ENCODE assay signal across 8 cellular contexts in the genomic region with DNA sequence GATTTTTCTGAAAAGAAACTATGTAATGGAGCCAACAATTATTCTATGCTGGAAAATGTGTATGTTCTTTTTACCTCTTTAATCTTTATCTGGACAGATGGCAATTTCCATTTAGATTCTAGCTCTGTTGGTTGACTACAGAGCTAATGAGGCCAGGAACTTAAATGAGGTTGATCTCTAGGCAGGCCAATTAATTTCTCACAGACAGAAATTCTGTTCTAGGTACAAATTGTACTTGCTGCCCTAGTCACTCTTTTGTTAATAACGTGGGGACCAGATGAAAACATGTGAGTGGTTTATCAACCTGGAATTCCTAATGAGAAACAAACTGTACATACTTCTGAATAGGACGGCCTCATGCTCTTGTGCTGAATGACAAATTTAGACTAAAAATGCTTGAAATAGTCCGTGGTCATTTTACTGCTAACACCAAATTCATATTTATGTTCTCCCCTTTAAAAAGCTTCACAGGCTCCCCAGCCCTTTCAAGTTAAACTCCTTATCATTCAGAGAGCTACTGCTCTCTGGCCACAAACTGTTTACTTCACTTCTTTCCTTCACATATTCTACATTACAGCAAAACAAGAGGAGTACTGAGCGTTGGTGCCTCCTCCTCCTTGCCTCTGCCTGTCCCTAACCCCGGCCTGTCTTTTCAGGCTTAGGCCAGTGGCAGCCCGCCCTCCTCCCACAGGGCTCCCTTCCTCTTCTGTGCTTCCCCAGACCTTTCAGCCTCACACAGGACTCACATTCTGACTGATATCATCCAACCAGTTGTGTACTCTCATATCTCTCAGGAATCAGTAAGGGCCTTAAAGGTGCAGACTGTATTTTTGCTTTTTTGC. TPM values are rescaled to one million over a fixed set of nuclear protein-coding genes. Genes with fewer than 3 reads are reported as not detected.
DNase-seq lines count a peak whose midpoint lies in the region; ATAC-seq, FAIRE-seq and TF ChIP-seq lines count a peak whose summit lies in the region.

No MANE protein-coding gene starts in this region.

- intact Hi-C loops in endothelial cell of umbilical vein (cut with micrococcal nuclease): loop anchor here (2.0 to 5.0 kb wide), 4 partner anchors 69 to 374 kb away; partner anchors contain the start of gene JARID2

- BruUV-seq in endothelial cell of umbilical vein (replicated peaks; lab: Mats Ljungman, UMichigan): no TSS peak

- H3K9me1 ChIP-seq in endothelial cell of umbilical vein (replicated peaks; ENCODE audit: control insufficient read depth, extremely low read depth, insufficient read depth, low read length): no peaks in the 10 kb centered on the region

- CTCF ChIA-PET in RWPE1 (lab: Yijun Ruan, JAX): interaction anchor here (0.6 kb wide), 2 partner anchors 216 to 373 kb away, joined by 3 to 4 read pairs; no protein-coding TSS in a partner anchor
- CTCF ChIA-PET in endothelial cell of umbilical vein (lab: Charles Lee): interaction anchor here (0.5 to 3.0 kb wide), 8 partner anchors 14 to 1492 kb away, joined by 3 to 17 read pairs (median 3); no protein-coding TSS in a partner anchor

- no peak overlapping the region for H3K4me3 ChIP-seq in endothelial cell of umbilical vein (replicated peaks in 1 of 3; ENCODE audit: insufficient read depth in 1 of 3, low read depth in 1 of 3, low read length in 3 of 3)

- no peaks in the 10 kb centered on the region for H3K27me3 ChIP-seq in endothelial cell of umbilical vein (ENCODE audit: control insufficient read depth in 2 of 2, insufficient read depth in 2 of 2, low read length in 2 of 2)

- no peaks in the 10 kb centered on the region for H4K20me1 ChIP-seq in endothelial cell of umbilical vein (replicated peaks; ENCODE audit: control insufficient read depth, extremely low read depth, insufficient read depth, low read length)

- H3K27ac Mint-ChIP-seq in natural killer cell treated with Interleukin-12 subunit alpha and Interleukin-12 subunit beta and Interleukin-15 and Interleukin-18, amount 100 ng/mL, for 72 hours: peak overlapping the region; percentile 24 to 53

- peak; percentile 60 for DNase-seq in Ammon's horn (ENCODE audit: low spot score)
- no peak for DNase-seq in RWPE1 (ENCODE audit: low spot score)
- DNase-seq in endothelial cell of umbilical vein (ENCODE audit: low read depth, low spot score): peak; percentile 20
- no peak for DNase-seq in natural killer cell treated with Interleukin-12 subunit alpha and Interleukin-12 subunit beta and Interleukin-15 and Interleukin-18, amount 100 ng/mL, for 72 hours (ENCODE audit: low spot score)
- no peak for DNase-seq in epidermal melanocyte (ENCODE audit: insufficient read length, low spot score)
- no peak for DNase-seq in activated CD8-positive, alpha-beta memory T cell treated with anti-CD3 and anti-CD28 coated beads, Interleukin-2, amount 50 U/mL, for 48 hours

- no peaks in the 10 kb centered on the region for H3K27me3 Mint-ChIP-seq in natural killer cell treated with Interleukin-12 subunit alpha and Interleukin-12 subunit beta and Interleukin-15 and Interleukin-18, amount 100 ng/mL, for 72 hours

- no peak for TF ChIP-seq CTCF in RWPE1 (conservative IDR thresholded peaks at IDR 0.05; ENCODE audit: low read depth)
- TF ChIP-seq CTCF in endothelial cell of umbilical vein (IDR thresholded peaks at IDR 0.05; ENCODE audit: extremely low read depth in 1 of 2, insufficient read depth in 1 of 2, low read depth in 1 of 2, low read length in 2 of 2): no peak

- FAIRE-seq in endothelial cell of umbilical vein (lab: Jason Lieb, UNC): no peak

- H3K79me2 ChIP-seq in endothelial cell of umbilical vein (ENCODE audit: control insufficient read depth, insufficient read depth, low read length): peaks cover 2% of the 10 kb centered on the region

- dilution Hi-C loops in endothelial cell of umbilical vein (cut with MboI; ENCODE audit: extremely low pct_ligation_motif_present, low sequenced_read_pairs): no loop called here

- H3K9me3 Mint-ChIP-seq in natural killer cell treated with Interleukin-12 subunit alpha and Interleukin-12 subunit beta and Interleukin-15 and Interleukin-18, amount 100 ng/mL, for 72 hours: no peaks in the 10 kb centered on the region

- no peak for TF ChIP-seq POLR2A in endothelial cell of umbilical vein (IDR thresholded peaks at IDR 0.05; ENCODE audit: low read depth, low read length)

- H2AFZ ChIP-seq in endothelial cell of umbilical vein (ENCODE audit: low read depth, low read length): no peak overlapping the region

- H3K4me1 Mint-ChIP-seq in natural killer cell treated with Interleukin-12 subunit alpha and Interleukin-12 subunit beta and Interleukin-15 and Interleukin-18, amount 100 ng/mL, for 72 hours (ENCODE audit: low read depth in 2 of 2): peaks cover 18 to 42% of the 10 kb centered on the region in 2 donors

- no peaks in the 10 kb centered on the region for H3K36me3 Mint-ChIP-seq in natural killer cell treated with Interleukin-12 subunit alpha and Interleukin-12 subunit beta and Interleukin-15 and Interleukin-18, amount 100 ng/mL, for 72 hours

- H3K4me2 ChIP-seq in endothelial cell of umbilical vein (ENCODE audit: insufficient read depth, low read length): no peak overlapping the region

- ATAC-seq in GM19035 (IDR thresholded peaks at IDR 0.05; ENCODE audit: unreplicated experiment) (peak; percentile 85), HG03103 (IDR thresholded peaks at IDR 0.05; ENCODE audit: low read depth, unreplicated experiment) (peak; percentile 97)
- ATAC-seq in natural killer cell treated with Interleukin-12 subunit alpha and Interleukin-12 subunit beta and Interleukin-15 and Interleukin-18, amount 100 ng/mL, for 72 hours: peak; percentile 69 to 91

- H3K9me3 ChIP-seq in endothelial cell of umbilical vein (replicated peaks; ENCODE audit: control insufficient read depth, insufficient read depth, low read length): no peaks in the 10 kb centered on the region

- no peaks in the 10 kb centered on the region for H3K4me1 ChIP-seq in endothelial cell of umbilical vein (ENCODE audit: control insufficient read depth, extremely low read depth, insufficient read depth, low read length)

- no peaks in the 10 kb centered on the region for H3K36me3 ChIP-seq in endothelial cell of umbilical vein (ENCODE audit: control insufficient read depth in 2 of 2, extremely low read depth in 1 of 2, insufficient read depth in 2 of 2, low read length in 2 of 2)

- POLR2A ChIA-PET in RWPE1 (lab: Yijun Ruan, JAX; ENCODE audit: low non-redundant PET): interaction anchor here (0.6 kb wide), 1 partner anchor 814 kb away, joined by 3 read pairs; no protein-coding TSS in a partner anchor
- POLR2A ChIA-PET in endothelial cell of umbilical vein (lab: Charles Lee): no interaction called here

- H3K27ac ChIP-seq in RWPE1 (peak overlapping the region; percentile 62), endothelial cell of umbilical vein (ENCODE audit: insufficient read depth, low read depth, low read length) (no peak overlapping the region)

- peak overlapping the region; percentile 48 for H3K4me3 Mint-ChIP-seq in natural killer cell treated with Interleukin-12 subunit alpha and Interleukin-12 subunit beta and Interleukin-15 and Interleukin-18, amount 100 ng/mL, for 72 hours

- no peak overlapping the region for H3K9ac ChIP-seq in endothelial cell of umbilical vein (replicated peaks; ENCODE audit: extremely low read depth, insufficient read depth, low read length)

TF ChIP-seq in endothelial cell of umbilical vein, 7 proteins besides CTCF, POLR2A, EP300 and RAD21:
- no peak for TF ChIP-seq GATA2 (IDR thresholded peaks at IDR 0.05; ENCODE audit: insufficient read depth, insufficient read length, low read depth, low read length)
- TF ChIP-seq EZH2 (IDR thresholded peaks at IDR 0.05; ENCODE audit: borderline replicate concordance, low read depth, low read length, severe bottlenecking): no peak
- TF ChIP-seq POLR2AphosphoS5 (IDR thresholded peaks at IDR 0.05; ENCODE audit: insufficient read depth, low read depth, low read length): no peak
- TF ChIP-seq JUN (IDR thresholded peaks at IDR 0.05; ENCODE audit: borderline replicate concordance, insufficient read depth, insufficient read length, low read depth): no peak
- no peak for TF ChIP-seq MAX (IDR thresholded peaks at IDR 0.05; ENCODE audit: insufficient read depth, insufficient read length)
- TF ChIP-seq MYC (IDR thresholded peaks at IDR 0.05; ENCODE audit: low read depth, low read length): no peak
- TF ChIP-seq FOS (IDR thresholded peaks at IDR 0.05; ENCODE audit: borderline replicate concordance, insufficient read depth, low read length): no peak
TF ChIP-seq in endothelial cell of umbilical vein: peak in this region for 0.

RNA-seq across cellular contexts. Expression of gene DTNBP1, which starts 41.4 kb away (rescaled TPM):
- 21.8 and 24.3 TPM in 2 replicates for total RNA-seq in endothelial cell of umbilical vein
- polyA plus RNA-seq in endothelial cell of umbilical vein: 26.0 and 28.9 TPM in 2 replicates
- 31.7 and 34.2 TPM in 2 replicates for polyA plus RNA-seq in endothelial cell of umbilical vein (2011; cell fraction: cytosol; rRNA removed)
- 20.3 and 26.1 TPM in 2 replicates for polyA plus RNA-seq in endothelial cell of umbilical vein (2011; cell fraction: nucleus; rRNA removed)
- 16.7 and 16.8 TPM in 2 replicates for polyA plus RNA-seq in endothelial cell of umbilical vein (2012)
- polyA minus RNA-seq in endothelial cell of umbilical vein: 20.6 and 23.1 TPM in 2 replicates
- polyA minus RNA-seq in endothelial cell of umbilical vein (2011; cell fraction: cytosol; rRNA and poly(A)+ RNA removed): 6.2 TPM
- polyA minus RNA-seq in endothelial cell of umbilical vein (2011; cell fraction: nucleus; rRNA and poly(A)+ RNA removed): 16.6 and 16.8 TPM in 2 replicates
- 10 to 100 TPM; 21.5 to 32.6 TPM for total RNA-seq in natural killer cell treated with Interleukin-12 subunit alpha and Interleukin-12 subunit beta and Interleukin-15 and Interleukin-18, amount 100 ng/mL, for 72 hours

Comparison
In these comparisons a context has a peak if more than half of its experiments do, and no peak if none do; other contexts are left out.
1. DNase-seq: peak in Ammon's horn (single experiment) and endothelial cell of umbilical vein (single experiment); none in RWPE1 (single experiment), natural killer cell treated with Interleukin-12 subunit alpha and Interleukin-12 subunit beta and Interleukin-15 and Interleukin-18, amount 100 ng/mL, for 72 hours (single experiment), epidermal melanocyte (single experiment) and activated CD8-positive, alpha-beta memory T cell treated with anti-CD3 and anti-CD28 coated beads, Interleukin-2, amount 50 U/mL, for 48 hours (single experiment).
2. Peak in every context shown above with its lines, with median percentiles within 50 percentile points of each other: ATAC-seq.